ENCODE assay signal across 25 cellular contexts in the genomic region with DNA sequence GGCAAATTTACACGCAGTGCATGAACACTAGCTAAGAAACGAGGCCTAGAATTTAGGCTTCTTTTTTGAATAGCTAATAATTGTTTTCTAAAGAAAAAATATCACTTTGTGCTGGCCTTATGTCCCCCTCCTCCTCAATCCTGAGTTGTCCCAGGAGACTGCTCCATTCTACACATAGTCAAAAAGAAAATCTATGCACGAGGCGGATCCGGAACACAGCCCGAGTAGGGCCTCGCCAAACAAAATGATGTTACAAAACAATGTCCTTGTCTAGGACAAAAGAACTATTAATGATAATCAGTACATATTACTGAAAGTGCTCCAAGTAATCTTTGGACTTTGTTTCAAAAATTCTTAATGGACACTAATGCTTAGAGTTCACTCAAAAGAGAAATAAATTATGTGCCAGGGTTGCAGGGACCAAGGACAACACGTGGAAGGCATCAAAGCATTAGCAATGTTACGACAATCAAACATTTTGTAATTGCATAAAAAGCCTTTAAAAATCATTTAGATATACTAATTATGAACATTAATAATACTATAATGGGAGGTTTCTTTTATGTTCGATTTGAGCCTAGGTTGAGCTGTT.
DNase-seq lines count a peak whose midpoint lies in the region; ATAC-seq, FAIRE-seq and TF ChIP-seq lines count a peak whose summit lies in the region.
"Had no signal": no experiment of that assay in that cellular context is flagged by ENCODE, and none has a peak within 500 bp of the region (broad histone marks: within the 10 kb centered on the region; RNA-seq: fewer than 3 reads in every experiment).

No MANE protein-coding gene starts in this region.

- H3K27ac ChIP-seq in liver (ENCODE audit: low read depth in 1 of 2, low read length in 2 of 2), result no peak overlapping the region
- H3K27ac ChIP-seq in HepG2 (ENCODE audit: extremely low read length, insufficient read depth, low read length), result no peak overlapping the region
- peak overlapping the region; percentile 65 to 86 (median 76) for H3K27ac ChIP-seq in adrenal gland
- H3K27ac ChIP-seq: BLaER1 had no signal

- POLR2A ChIA-PET in HepG2 (lab: Yijun Ruan, JAX), result no interaction called here

- no peak for TF ChIP-seq RAD21 in liver (IDR thresholded peaks at IDR 0.05)
- TF ChIP-seq RAD21 in HepG2 (CRISPR knock-in tag; IDR thresholded peaks at IDR 0.05), result no peak

- no peaks in the 10 kb centered on the region for H3K79me2 ChIP-seq in HepG2 (ENCODE audit: insufficient read depth, low read length)

- TF ChIP-seq EP300 in HepG2 (IDR thresholded peaks at IDR 0.05; ENCODE audit: low read depth in 2 of 2, low read length in 2 of 2) (no peak), HepG2 (CRISPR knock-in tag; IDR thresholded peaks at IDR 0.05; ENCODE audit: borderline replicate concordance) (no peak)

- H2AFZ ChIP-seq in HepG2 (ENCODE audit: low read length), result no peak overlapping the region

- H3K9ac ChIP-seq in liver (ENCODE audit: low read depth in 1 of 2, low read length in 2 of 2) (no peak overlapping the region), HepG2 (ENCODE audit: insufficient read depth, low read depth, low read length) (no peak overlapping the region)
- H3K9ac ChIP-seq: BLaER1 had no signal

- no peaks in the 10 kb centered on the region for H4K20me1 ChIP-seq in HepG2 (ENCODE audit: insufficient read depth, low read length)
- H4K20me1 ChIP-seq: BLaER1 had no signal

- H3K9me3 ChIP-seq in liver (ENCODE audit: control insufficient read depth in 4 of 4, low read length in 3 of 4) (no peaks in the 10 kb centered on the region), HepG2 (ENCODE audit: low read length) (no peaks in the 10 kb centered on the region), adrenal gland (replicated peaks in 1 of 3) (no peaks in the 10 kb centered on the region)
- H3K9me3 ChIP-seq: BE2C, BLaER1 had no signal

- TF ChIP-seq POLR2A in HepG2 (IDR thresholded peaks at IDR 0.05; ENCODE audit: insufficient read depth in 1 of 2, low read depth in 2 of 2, low read length in 2 of 2) (no peak), adrenal gland (IDR thresholded peaks at IDR 0.05) (no peak)

- H3K4me2 ChIP-seq in HepG2 (ENCODE audit: low read depth, low read length), result no peak overlapping the region
- H3K4me2 ChIP-seq: BLaER1 had no signal

- FAIRE-seq in HepG2 (lab: Jason Lieb, UNC), result no peak
- FAIRE-seq: A204.1, GM12878, GM12892, GM18507 had no signal

- in situ Hi-C loops in HepG2 (cut with HindIII; ENCODE audit: extremely low pct_ligation_motif_present, low pct_unique_long_range_greater_than_20kb), result no loop called here

- BruUV-seq in HepG2 (replicated peaks; lab: Mats Ljungman, UMichigan), result no TSS peak

- H3K4me1 ChIP-seq in liver (ENCODE audit: control insufficient read depth in 4 of 4, insufficient read depth in 4 of 4, low read length in 3 of 4), result peaks cover 21 to 50% (median 28%) of the 10 kb centered on the region in 4 donors
- H3K4me1 ChIP-seq in HepG2 (ENCODE audit: insufficient read depth, low read length), result 0 out of 2 replicates have a peak, but pooled peaks cover 6% of the 10 kb centered on the region
- H3K4me1 ChIP-seq in adrenal gland (replicated peaks in 1 of 2), result peaks cover 20 to 47% of the 10 kb centered on the region in 2 donors
- H3K4me1 ChIP-seq: BLaER1 had no signal

- TF ChIP-seq CTCF in liver (IDR thresholded peaks at IDR 0.05; ENCODE audit: low read depth, low read length, missing input control), result no peak
- TF ChIP-seq CTCF in HepG2 (CRISPR knock-in tag; IDR thresholded peaks at IDR 0.05), result no peak
- no peak for TF ChIP-seq CTCF in adrenal gland (IDR thresholded peaks at IDR 0.05)

- ATAC-seq in HepG2, result no peak
- ATAC-seq: GM12878 had no signal

- no peak overlapping the region for H3K4me3 ChIP-seq in liver (ENCODE audit: low read depth in 1 of 3, low read length in 3 of 3)
- H3K4me3 ChIP-seq in HepG2 (replicated peaks in 1 of 3; ENCODE audit: insufficient read depth in 1 of 3, low read depth in 2 of 3, low read length in 3 of 3), result no peak overlapping the region
- no peak overlapping the region for H3K4me3 ChIP-seq in adrenal gland
- H3K4me3 ChIP-seq: BLaER1, GM12878 had no signal

- CTCF ChIA-PET in HepG2 (lab: Yijun Ruan, JAX; ENCODE audit: low intra/inter-chr PET ratio, low total read pairs), result no interaction called here

- H3K27me3 ChIP-seq in liver (ENCODE audit: control insufficient read depth in 4 of 4, insufficient read depth in 4 of 4, low read length in 3 of 4) (no peaks in the 10 kb centered on the region), HepG2 (ENCODE audit: control insufficient read depth in 1 of 2, insufficient read depth in 2 of 2, low read length in 2 of 2) (peaks cover 0 to 13% of the 10 kb centered on the region in 2 experiments; a peak in 2 of 5 replicates), adrenal gland (no peaks in the 10 kb centered on the region)
- H3K27me3 ChIP-seq: BE2C, BLaER1 had no signal

- intact Hi-C loops in HepG2 (cut with micrococcal nuclease; ENCODE audit: unreplicated experiment) (loop anchor here (10.0 kb wide), 1 partner anchor 99 kb away; no protein-coding TSS in a partner anchor), adrenal gland (cut with DNase I) (no loop called here)

- WGBS in liver, result 56% methylated on average over 10 of the region's 10 CpGs
- WGBS in HepG2 (ENCODE audit: low lambda C conversion rate), result 56% methylated on average over 10 of the region's 10 CpGs
- WGBS in adrenal gland, 4 donors, result 42 to 43% (median 42%) methylated on average over 10 of the region's 10 CpGs

- H3K36me3 ChIP-seq in liver (ENCODE audit: control insufficient read depth in 4 of 4, insufficient read depth in 3 of 4, low read depth in 1 of 4, low read length in 3 of 4) (no peaks in the 10 kb centered on the region), HepG2 (replicated peaks in 1 of 2; ENCODE audit: control insufficient read depth in 1 of 2, insufficient read depth in 2 of 2, low read length in 2 of 2) (no peaks in the 10 kb centered on the region), adrenal gland (replicated peaks in 1 of 2) (no peaks in the 10 kb centered on the region)
- H3K36me3 ChIP-seq: BE2C, BLaER1 had no signal

- DNase-seq in HepG2 (ENCODE audit: low spot score) (no peak), adrenal gland (peak in 6 of 7 donors; percentile 26 to 76 (median 58)), dedifferentiated amniotic fluid mesenchymal stem cell (ENCODE audit: extremely low spot score) (no peak), hepatic stellate cell (ENCODE audit: low spot score) (no peak)
- DNase-seq: 8988T; ACHN; BE2C; C1 segment of cervical spinal cord; CD4-positive, alpha-beta memory T cell; CD4-positive, CD25-positive, alpha-beta regulatory T cell; CD8-positive, alpha-beta memory T cell; COR-L47; DMS 273 treated with DMSO at 0.1 percent for 48 hours; DMS153; DMS53; DMS79; DND-41; EL; GDM1 had no signal

TF ChIP-seq in liver, 16 proteins besides CTCF, POLR2A, EP300 and RAD21 (continues in another document):
- TF ChIP-seq SP1 (IDR thresholded peaks at IDR 0.05), result no peak
- no peak for TF ChIP-seq TAF1 (conservative IDR thresholded peaks at IDR 0.05)
- peak; percentile 34 to 69 for TF ChIP-seq HNF4A (conservative IDR thresholded peaks at IDR 0.05)
- TF ChIP-seq GABPA (IDR thresholded peaks at IDR 0.05 in 1 of 2, conservative IDR thresholded peaks at IDR 0.05 in 1 of 2), result no peak
- no peak for TF ChIP-seq JUND (IDR thresholded peaks at IDR 0.05)
- TF ChIP-seq YY1 (IDR thresholded peaks at IDR 0.05), result no peak
- no peak for TF ChIP-seq NR2F2 (IDR thresholded peaks at IDR 0.05)
- TF ChIP-seq, protein P1, sequence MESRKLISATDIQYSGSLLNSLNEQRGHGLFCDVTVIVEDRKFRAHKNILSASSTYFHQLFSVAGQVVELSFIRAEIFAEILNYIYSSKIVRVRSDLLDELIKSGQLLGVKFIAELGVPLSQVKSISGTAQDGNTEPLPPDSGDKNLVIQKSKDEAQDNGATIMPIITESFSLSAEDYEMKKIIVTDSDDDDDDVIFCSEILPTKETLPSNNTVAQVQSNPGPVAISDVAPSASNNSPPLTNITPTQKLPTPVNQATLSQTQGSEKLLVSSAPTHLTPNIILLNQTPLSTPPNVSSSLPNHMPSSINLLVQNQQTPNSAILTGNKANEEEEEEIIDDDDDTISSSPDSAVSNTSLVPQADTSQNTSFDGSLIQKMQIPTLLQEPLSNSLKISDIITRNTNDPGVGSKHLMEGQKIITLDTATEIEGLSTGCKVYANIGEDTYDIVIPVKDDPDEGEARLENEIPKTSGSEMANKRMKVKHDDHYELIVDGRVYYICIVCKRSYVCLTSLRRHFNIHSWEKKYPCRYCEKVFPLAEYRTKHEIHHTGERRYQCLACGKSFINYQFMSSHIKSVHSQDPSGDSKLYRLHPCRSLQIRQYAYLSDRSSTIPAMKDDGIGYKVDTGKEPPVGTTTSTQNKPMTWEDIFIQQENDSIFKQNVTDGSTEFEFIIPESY (IDR thresholded peaks at IDR 0.05), result no peak
- TF ChIP-seq FOXA1 (IDR thresholded peaks at IDR 0.05), result no peak
- TF ChIP-seq HNF4G (IDR thresholded peaks at IDR 0.05), result no peak
- peak in 1 of 2 donors; percentile 56 for TF ChIP-seq RXRA (IDR thresholded peaks at IDR 0.05)

TF ChIP-seq in HepG2, 621 proteins besides CTCF, POLR2A, EP300 and RAD21 (continues in another document):
- no peak for TF ChIP-seq HDAC1 (CRISPR knock-in tag; IDR thresholded peaks at IDR 0.05)
- TF ChIP-seq ZMYM3 (CRISPR knock-in tag; IDR thresholded peaks at IDR 0.05), result no peak
- no peak for TF ChIP-seq NR2F1 (CRISPR knock-in tag; IDR thresholded peaks at IDR 0.05)
- no peak for TF ChIP-seq ZNF160 (CRISPR knock-in tag; IDR thresholded peaks at IDR 0.05)
- TF ChIP-seq ZNF75D (CRISPR knock-in tag; IDR thresholded peaks at IDR 0.05; ENCODE audit: borderline replicate concordance), result no peak
- TF ChIP-seq ZNF883 (CRISPR knock-in tag; IDR thresholded peaks at IDR 0.05; ENCODE audit: not compliant biosample characterization), result no peak
- TF ChIP-seq, protein P2, sequence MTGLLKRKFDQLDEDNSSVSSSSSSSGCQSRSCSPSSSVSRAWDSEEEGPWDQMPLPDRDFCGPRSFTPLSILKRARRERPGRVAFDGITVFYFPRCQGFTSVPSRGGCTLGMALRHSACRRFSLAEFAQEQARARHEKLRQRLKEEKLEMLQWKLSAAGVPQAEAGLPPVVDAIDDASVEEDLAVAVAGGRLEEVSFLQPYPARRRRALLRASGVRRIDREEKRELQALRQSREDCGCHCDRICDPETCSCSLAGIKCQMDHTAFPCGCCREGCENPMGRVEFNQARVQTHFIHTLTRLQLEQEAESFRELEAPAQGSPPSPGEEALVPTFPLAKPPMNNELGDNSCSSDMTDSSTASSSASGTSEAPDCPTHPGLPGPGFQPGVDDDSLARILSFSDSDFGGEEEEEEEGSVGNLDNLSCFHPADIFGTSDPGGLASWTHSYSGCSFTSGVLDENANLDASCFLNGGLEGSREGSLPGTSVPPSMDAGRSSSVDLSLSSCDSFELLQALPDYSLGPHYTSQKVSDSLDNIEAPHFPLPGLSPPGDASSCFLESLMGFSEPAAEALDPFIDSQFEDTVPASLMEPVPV (CRISPR knock-in tag; IDR thresholded peaks at IDR 0.05), result no peak
- TF ChIP-seq ATF7 (IDR thresholded peaks at IDR 0.05), result no peak
- TF ChIP-seq ATF7 (CRISPR knock-in tag; IDR thresholded peaks at IDR 0.05), result no peak
- no peak for TF ChIP-seq MED13 (CRISPR knock-in tag; IDR thresholded peaks at IDR 0.05)
- TF ChIP-seq ZNF598 (CRISPR knock-in tag; IDR thresholded peaks at IDR 0.05; ENCODE audit: borderline replicate concordance), result no peak
- no peak for TF ChIP-seq ZNF253 (CRISPR knock-in tag; IDR thresholded peaks at IDR 0.05; ENCODE audit: borderline replicate concordance)

Comparison
In these comparisons a context has a peak if more than half of its experiments do, and no peak if none do; other contexts are left out.
1. H3K27ac ChIP-seq: peak in adrenal gland (5 of 5); none in liver (0 of 2) and HepG2 (single experiment).
2. DNase-seq: peak in adrenal gland (6 of 7); none in HepG2 (single experiment), dedifferentiated amniotic fluid mesenchymal stem cell (single experiment) and hepatic stellate cell (single experiment).